8 cellular contexts compared by ENCODE assay signal in genomic region chr3:141412936-141413354, GRCh38. TPM values are rescaled to one million over a fixed set of nuclear protein-coding genes. Genes with fewer than 3 reads are reported as not detected.
DNase-seq lines count a peak whose midpoint lies in the region; ATAC-seq and TF ChIP-seq lines count a peak whose summit lies in the region.

No MANE protein-coding gene starts in this region.

- DNase-seq in HFFc6 = peak; percentile 56
- peak; percentile 91 to 92 for DNase-seq in heart right ventricle
- DNase-seq in psoas muscle = peak; percentile 95 to 97
- no peak for DNase-seq in NCI-H1694 treated with DMSO at 0.1 percent for 48 hours (lab: John Stamatoyannopoulos, UW)
- no peak for DNase-seq in ACHN

- H3K4me1 Mint-ChIP-seq in HFFc6 (ENCODE audit: low read depth) = peaks cover 95% of the 10 kb centered on the region
- peaks cover 79% of the 10 kb centered on the region for H3K4me1 Mint-ChIP-seq in activated naive CD8-positive, alpha-beta T cell (ENCODE audit: low read depth)

- H3K4me3 Mint-ChIP-seq in HFFc6 = peak overlapping the region; percentile 81
- peak overlapping the region; percentile 89 for H3K4me3 Mint-ChIP-seq in activated naive CD8-positive, alpha-beta T cell

- in situ Hi-C loops in ACHN (cut with HindIII; ENCODE audit: low pct_ligation_motif_present, low pct_unique_long_range_greater_than_20kb, low sequenced_read_pairs) = no loop called here

- H3K4me1 ChIP-seq in heart right ventricle (peaks cover 17 to 97% (median 92%) of the 10 kb centered on the region in 9 donors), psoas muscle (peaks cover 47% of the 10 kb centered on the region)

- H3K9me3 ChIP-seq in heart right ventricle (no peaks in the 10 kb centered on the region), psoas muscle (no peaks in the 10 kb centered on the region)

- peaks cover 0 to 71% (median 14%) of the 10 kb centered on the region in 9 donors for H3K36me3 ChIP-seq in heart right ventricle
- peaks cover 6 to 37% of the 10 kb centered on the region in 2 donors for H3K36me3 ChIP-seq in psoas muscle (ENCODE audit: insufficient read depth in 1 of 2, low read depth in 1 of 2)

- H3K27ac Mint-ChIP-seq in HFFc6 = peak overlapping the region; percentile 97
- H3K27ac Mint-ChIP-seq in activated naive CD8-positive, alpha-beta T cell = peak overlapping the region; percentile 99

- peak overlapping the region in 9 of 10 donors; percentile 9 to 49 (median 40) for H3K4me3 ChIP-seq in heart right ventricle
- peak overlapping the region; percentile 64 for H3K4me3 ChIP-seq in psoas muscle

- H3K9me3 Mint-ChIP-seq in HFFc6 = no peaks in the 10 kb centered on the region
- H3K9me3 Mint-ChIP-seq in activated naive CD8-positive, alpha-beta T cell (ENCODE audit: low read depth) = no peaks in the 10 kb centered on the region

- WGBS in heart right ventricle, 2 donors = 19% methylated on average over 11 of the region's 11 CpGs
- WGBS in psoas muscle, 3 donors = 11 to 18% (median 14%) methylated on average over 11 of the region's 11 CpGs

- H3K27me3 Mint-ChIP-seq in HFFc6 (ENCODE audit: insufficient read depth) = no peaks in the 10 kb centered on the region
- no peaks in the 10 kb centered on the region for H3K27me3 Mint-ChIP-seq in activated naive CD8-positive, alpha-beta T cell

- ATAC-seq in heart right ventricle (peak; percentile 84 to 90 (median 86)), psoas muscle (peak; percentile 78 to 88 (median 85)), GM19035 (IDR thresholded peaks at IDR 0.05; ENCODE audit: unreplicated experiment) (no peak), HG02759 (IDR thresholded peaks at IDR 0.05; ENCODE audit: unreplicated experiment) (no peak)

- no peak for TF ChIP-seq CTCF in HFFc6 (IDR thresholded peaks at IDR 0.05)
- TF ChIP-seq CTCF in heart right ventricle (IDR thresholded peaks at IDR 0.05) = peak in 2 of 9 donors; percentile 24 to 32
- no peak for TF ChIP-seq CTCF in psoas muscle (IDR thresholded peaks at IDR 0.05)

- H3K36me3 Mint-ChIP-seq in HFFc6 (ENCODE audit: low read depth) = peaks cover 73% of the 10 kb centered on the region
- H3K36me3 Mint-ChIP-seq in activated naive CD8-positive, alpha-beta T cell = peaks cover 17% of the 10 kb centered on the region

- H3K27ac ChIP-seq in heart right ventricle (peak overlapping the region; percentile 88 to 99 (median 96)), psoas muscle (peak overlapping the region; percentile 96)

- intact Hi-C loops in heart right ventricle (cut with DNase I) = loop anchor here in 4 of 10 donors (1.0 to 5.0 kb wide), 2 partner anchors 45 to 46 kb away; partner anchors contain the start of gene ZBTB38 (in 4 of the 4)
- intact Hi-C loops in psoas muscle (cut with DNase I) = loop anchor here in 1 of 2 donors (1.0 kb wide), 1 partner anchor 45 kb away; the partner anchor contains the start of gene ZBTB38

- H3K27me3 ChIP-seq in heart right ventricle = no peaks in the 10 kb centered on the region
- no peaks in the 10 kb centered on the region for H3K27me3 ChIP-seq in psoas muscle (ENCODE audit: insufficient read depth in 3 of 3, low read length in 2 of 3)

RNA-seq across cellular contexts. Expression of gene ZBTB38, which starts 44.6 kb away (rescaled TPM):
- 100 to 1,000 TPM; 146 to 172 (median 158) TPM for total RNA-seq in HFFc6 (2021; fragmentation: NEBNext Ultra II Directional; extraction: Animal tissue kit (Norgen Biotek cat#: 25700))
- total RNA-seq in heart right ventricle = 100 to 1,000 TPM in 8 of 10 donors, 10 to 100 TPM in 2; 86.8 to 156 (median 139) TPM
- polyA plus RNA-seq in heart right ventricle = 10 to 100 TPM; 14.7 to 21.3 TPM
- total RNA-seq in psoas muscle = 100 to 1,000 TPM in 1 of 4 donors, 10 to 100 TPM in 3; 56.7 to 212 (median 87.0) TPM
- polyA plus RNA-seq in psoas muscle = 10 to 100 TPM; 24.2 to 61.7 (median 48.7) TPM

Comparison
In these comparisons a context has a peak if more than half of its experiments do, and no peak if none do; other contexts are left out.
1. DNase-seq: peak in HFFc6 (single experiment), heart right ventricle (2 of 2) and psoas muscle (2 of 2); none in NCI-H1694 treated with DMSO at 0.1 percent for 48 hours (single experiment) and ACHN (single experiment).
2. ATAC-seq: peak in heart right ventricle (8 of 8) and psoas muscle (4 of 4); none in GM19035 (single experiment) and HG02759 (single experiment).